1 cellular context compared by ENCODE assay signal in genomic region chr6:47477497-47478232, GRCh38.
TF ChIP-seq lines count a peak whose summit lies in the region.

A gene with protein sequence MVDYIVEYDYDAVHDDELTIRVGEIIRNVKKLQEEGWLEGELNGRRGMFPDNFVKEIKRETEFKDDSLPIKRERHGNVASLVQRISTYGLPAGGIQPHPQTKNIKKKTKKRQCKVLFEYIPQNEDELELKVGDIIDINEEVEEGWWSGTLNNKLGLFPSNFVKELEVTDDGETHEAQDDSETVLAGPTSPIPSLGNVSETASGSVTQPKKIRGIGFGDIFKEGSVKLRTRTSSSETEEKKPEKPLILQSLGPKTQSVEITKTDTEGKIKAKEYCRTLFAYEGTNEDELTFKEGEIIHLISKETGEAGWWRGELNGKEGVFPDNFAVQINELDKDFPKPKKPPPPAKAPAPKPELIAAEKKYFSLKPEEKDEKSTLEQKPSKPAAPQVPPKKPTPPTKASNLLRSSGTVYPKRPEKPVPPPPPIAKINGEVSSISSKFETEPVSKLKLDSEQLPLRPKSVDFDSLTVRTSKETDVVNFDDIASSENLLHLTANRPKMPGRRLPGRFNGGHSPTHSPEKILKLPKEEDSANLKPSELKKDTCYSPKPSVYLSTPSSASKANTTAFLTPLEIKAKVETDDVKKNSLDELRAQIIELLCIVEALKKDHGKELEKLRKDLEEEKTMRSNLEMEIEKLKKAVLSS (plus strand): TSS chr6:47477789. CDS start chr6:47478245, 456 bp downstream.

TF ChIP-seq in IMR-90, 13 proteins besides CTCF, POLR2A, EP300 and RAD21 (continued from another document):
- TF ChIP-seq MAZ (IDR thresholded peaks at IDR 0.05; ENCODE audit: borderline replicate concordance, low read depth, low read length) (peak; percentile 14; the same call in 1 of the 2 replicates), RFX5 (IDR thresholded peaks at IDR 0.05; ENCODE audit: low read depth, low read length) (no peak), CHD1 (IDR thresholded peaks at IDR 0.05; ENCODE audit: low read depth, low read length) (no peak)
TF ChIP-seq in IMR-90: peak in this region for 2.
